Comparison of ENCODE assay signal across 8 cellular contexts in genomic region chr21:20537162-20537561, GRCh38.
"Had no signal": no experiment of that assay in that cellular context is flagged by ENCODE, and none has a peak within 500 bp of the region (broad histone marks: within the 10 kb centered on the region; RNA-seq: fewer than 3 reads in every experiment).

No MANE protein-coding gene starts in this region.

- DNase-seq: GDM1, GF-D8 had no signal

- ATAC-seq: GM12878 had no signal

- FAIRE-seq: G401.6, GM12878, GM12891, GM12892, GM18507, GM19239 had no signal

- H3K4me3 ChIP-seq: GM12878 had no signal
